Comparison of ENCODE assay signal across 8 cellular contexts in the genomic region with DNA sequence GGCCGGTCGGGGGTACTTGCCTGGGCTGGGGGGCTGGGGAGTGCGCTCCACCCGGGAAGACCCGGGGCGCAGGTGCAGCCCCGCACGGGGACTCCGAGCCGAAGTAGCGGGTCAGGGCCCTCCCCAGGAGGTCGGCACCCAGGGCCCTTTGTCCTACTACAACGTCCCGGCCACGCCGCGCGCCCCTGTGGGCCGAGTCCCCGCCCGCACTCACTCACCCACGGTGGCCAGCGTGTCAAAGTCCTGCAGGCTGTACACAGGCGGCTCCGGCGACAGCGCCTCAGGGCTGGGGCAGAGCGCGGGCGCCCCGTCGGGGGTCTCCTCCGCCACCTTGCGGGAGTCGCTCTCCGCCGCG. TPM values are rescaled to one million over a fixed set of nuclear protein-coding genes. Genes with fewer than 3 reads are reported as not detected.
DNase-seq lines count a peak whose midpoint lies in the region; ATAC-seq lines count a peak whose summit lies in the region.

No MANE protein-coding gene starts in this region.

- peaks cover 16% of the 10 kb centered on the region for H3K9me3 ChIP-seq in iPS-18c (ENCODE audit: control insufficient read depth, insufficient read depth, low read length)

- peaks cover 20% of the 10 kb centered on the region for H3K36me3 Mint-ChIP-seq in activated T-helper 2 cell treated with anti-CD3 and anti-CD28 coated beads, Interferon-gamma antibody, Interleukin-2, Interleukin-4, amounts not matched to agents 10 μg/mL and 5 μg/mL and 100 μg/mL, durations not matched to agents 14 hours and 24 hours and 36 hours (ENCODE audit: low read depth)

- peak overlapping the region; percentile 62 for H3K4me3 ChIP-seq in iPS-18c (ENCODE audit: insufficient read depth, low read depth, low read length)

- peak overlapping the region; percentile 96 for H3K4me3 Mint-ChIP-seq in activated T-helper 2 cell treated with anti-CD3 and anti-CD28 coated beads, Interferon-gamma antibody, Interleukin-2, Interleukin-4, amounts not matched to agents 10 μg/mL and 5 μg/mL and 100 μg/mL, durations not matched to agents 14 hours and 24 hours and 36 hours (ENCODE audit: low read depth)

- H3K9me3 Mint-ChIP-seq in activated T-helper 2 cell treated with anti-CD3 and anti-CD28 coated beads, Interferon-gamma antibody, Interleukin-2, Interleukin-4, amounts not matched to agents 10 μg/mL and 5 μg/mL and 100 μg/mL, durations not matched to agents 14 hours and 24 hours and 36 hours, result no peaks in the 10 kb centered on the region

- H3K4me1 Mint-ChIP-seq in activated T-helper 2 cell treated with anti-CD3 and anti-CD28 coated beads, Interferon-gamma antibody, Interleukin-2, Interleukin-4, amounts not matched to agents 10 μg/mL and 5 μg/mL and 100 μg/mL, durations not matched to agents 14 hours and 24 hours and 36 hours (ENCODE audit: low read depth), result peaks cover 13% of the 10 kb centered on the region

- intact Hi-C loops in activated T-helper 2 cell treated with anti-CD3 and anti-CD28 coated beads, Interferon-gamma antibody, Interleukin-2, Interleukin-4, amounts not matched to agents 10 μg/mL and 5 μg/mL and 100 μg/mL, durations not matched to agents 14 hours and 24 hours and 36 hours (cut with micrococcal nuclease), result loop anchor here (1.0 to 5.0 kb wide), 2 partner anchors 25 to 61 kb away; no protein-coding TSS in a partner anchor
- intact Hi-C loops in posterior vena cava (cut with DNase I), result no loop called here

- peak; percentile 7 for ATAC-seq in HG03103 (IDR thresholded peaks at IDR 0.05; ENCODE audit: low read depth, unreplicated experiment)

- H3K27ac Mint-ChIP-seq in activated T-helper 2 cell treated with anti-CD3 and anti-CD28 coated beads, Interferon-gamma antibody, Interleukin-2, Interleukin-4, amounts not matched to agents 10 μg/mL and 5 μg/mL and 100 μg/mL, durations not matched to agents 14 hours and 24 hours and 36 hours, result no peak overlapping the region

- DNase-seq in activated naive CD4-positive, alpha-beta T cell treated with Interleukin-2 at 50 U/mL for 16 hours, result peak; percentile 10
- DNase-seq in activated naive CD4-positive, alpha-beta T cell treated with anti-CD3 and anti-CD28 coated beads, Interleukin-2, amount 50 U/mL, for 16 hours, result no peak
- no peak for DNase-seq in activated T-helper 2 cell treated with anti-CD3 and anti-CD28 coated beads, Interferon-gamma antibody, Interleukin-2, Interleukin-4, amounts not matched to agents 10 μg/mL and 5 μg/mL and 100 μg/mL, durations not matched to agents 14 hours and 24 hours and 36 hours (ENCODE audit: low spot score)
- peak; percentile 1 for DNase-seq in stimulated activated naive CD4-positive, alpha-beta T cell treated with Interleukin-2 at 50 U/mL for 16 hours (lab: John Stamatoyannopoulos, UW)
- DNase-seq in D341Med (ENCODE audit: low spot score) (no peak), posterior vena cava (ENCODE audit: low spot score) (no peak)

- H3K27me3 Mint-ChIP-seq in activated T-helper 2 cell treated with anti-CD3 and anti-CD28 coated beads, Interferon-gamma antibody, Interleukin-2, Interleukin-4, amounts not matched to agents 10 μg/mL and 5 μg/mL and 100 μg/mL, durations not matched to agents 14 hours and 24 hours and 36 hours (ENCODE audit: low read depth), result no peaks in the 10 kb centered on the region

RNA-seq across cellular contexts. Expression of gene PRKX, which starts 0.6 kb away (rescaled TPM):
- total RNA-seq in activated T-helper 2 cell treated with anti-CD3 and anti-CD28 coated beads, Interferon-gamma antibody, Interleukin-2, Interleukin-4, amounts not matched to agents 10 μg/mL and 5 μg/mL and 100 μg/mL, durations not matched to agents 14 hours and 24 hours and 36 hours, result 116 and 117 TPM in 2 replicates
- 10 to 100 TPM; 12.4 TPM for total RNA-seq in posterior vena cava

Comparison
In these comparisons a context has a peak if more than half of its experiments do, and no peak if none do; other contexts are left out.
1. DNase-seq: peak in activated naive CD4-positive, alpha-beta T cell treated with Interleukin-2 at 50 U/mL for 16 hours (single experiment) and stimulated activated naive CD4-positive, alpha-beta T cell treated with Interleukin-2 at 50 U/mL for 16 hours (single experiment); none in activated naive CD4-positive, alpha-beta T cell treated with anti-CD3 and anti-CD28 coated beads, Interleukin-2, amount 50 U/mL, for 16 hours (single experiment), activated T-helper 2 cell treated with anti-CD3 and anti-CD28 coated beads, Interferon-gamma antibody, Interleukin-2, Interleukin-4, amounts not matched to agents 10 μg/mL and 5 μg/mL and 100 μg/mL, durations not matched to agents 14 hours and 24 hours and 36 hours (single experiment), D341Med (single experiment) and posterior vena cava (single experiment).